Comparison of ENCODE assay signal across 8 cellular contexts in the genomic region with DNA sequence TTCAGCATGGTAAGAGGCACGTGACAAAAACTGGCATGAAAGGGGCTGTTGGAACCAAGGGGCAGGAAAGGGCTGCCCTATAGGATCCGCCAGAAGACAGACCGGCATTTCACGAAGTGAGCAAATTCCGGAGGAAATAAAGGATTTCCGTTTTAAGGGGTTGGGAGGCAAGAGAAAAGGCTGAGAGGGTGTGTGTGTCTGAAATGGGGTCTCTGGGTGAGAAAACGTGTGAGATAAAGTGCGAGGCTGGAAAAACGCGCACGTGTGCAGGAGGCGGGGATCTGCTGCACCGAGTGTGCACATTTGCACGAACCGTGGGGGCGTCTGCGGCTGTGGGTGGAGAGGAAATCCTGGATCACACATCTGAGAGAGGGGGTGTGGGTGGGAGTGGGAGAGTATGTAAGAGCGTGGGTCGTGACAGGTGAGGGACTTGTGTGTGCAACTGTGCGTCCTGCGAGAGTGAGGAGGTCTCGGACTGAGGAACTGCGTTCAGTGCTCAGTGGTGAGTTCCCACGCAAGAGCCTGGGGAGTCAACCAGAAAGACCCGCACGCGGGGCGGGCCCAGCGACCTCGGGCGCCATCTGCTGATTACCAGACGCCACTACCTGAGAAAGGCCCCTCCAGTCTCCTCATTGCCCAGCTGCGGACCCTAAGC. TPM values are rescaled to one million over a fixed set of nuclear protein-coding genes. Genes with fewer than 3 reads are reported as not detected.
A peak's percentile ranks its signal among the peaks of the same experiment; 100 is the strongest.
DNase-seq lines count a peak whose midpoint lies in the region; ATAC-seq lines count a peak whose summit lies in the region.

No MANE protein-coding gene starts in this region.

- in situ Hi-C loops in G401 (cut with HindIII; ENCODE audit: low sequenced_read_pairs) = no loop called here

- DNase-seq in G401 (ENCODE audit: low spot score) = peak; percentile 71
- peak; percentile 9 for DNase-seq in NCI-H82 treated with DMSO at 0.1 percent for 48 hours (lab: John Stamatoyannopoulos, UW; ENCODE audit: unreplicated experiment)
- DNase-seq in activated CD8-positive, alpha-beta memory T cell treated with anti-CD3 and anti-CD28 coated beads for 24 hours = peak; percentile 91
- DNase-seq in effector CD8-positive, alpha-beta T cell (lab: John Stamatoyannopoulos, UW) = peak; percentile 71
- peak; percentile 77 for DNase-seq in memory B cell (ENCODE audit: low spot score in 2 of 2)
- DNase-seq in stimulated activated CD4-positive, alpha-beta T cell treated with anti-CD3 and anti-CD28 coated beads, TNF-alpha, amount 100 ng/mL, for 4 hours (ENCODE audit: low read depth in 3 of 3) = peak; percentile 61 to 64 (median 62)

- ATAC-seq in HG03521 (IDR thresholded peaks at IDR 0.05; ENCODE audit: unreplicated experiment) = peak; percentile 62
- peak; percentile 89 for ATAC-seq in memory B cell (ENCODE audit: low read depth)
- no peak for ATAC-seq in GM21515 (IDR thresholded peaks at IDR 0.05; ENCODE audit: unreplicated experiment)

- no peaks in the 10 kb centered on the region for H3K27me3 Mint-ChIP-seq in memory B cell

- H3K9me3 Mint-ChIP-seq in memory B cell = peaks cover 2% of the 10 kb centered on the region

- H3K27ac Mint-ChIP-seq in memory B cell = no peak overlapping the region

- H3K4me3 Mint-ChIP-seq in memory B cell = peak overlapping the region; percentile 79

- peaks cover 18% of the 10 kb centered on the region for H3K4me1 Mint-ChIP-seq in memory B cell

- peaks cover 1% of the 10 kb centered on the region for H3K36me3 Mint-ChIP-seq in memory B cell

RNA-seq across cellular contexts. Expression of a gene that starts 37.0 kb away (rescaled TPM):
- total RNA-seq in G401 (2014; rRNA removed; shearing (Covaris generic)) = not detected in 2 replicates

RNA-seq across cellular contexts. Expression of a gene that starts 56.6 kb away (rescaled TPM):
- not detected in 2 replicates for total RNA-seq in G401 (2014; rRNA removed; shearing (Covaris generic))

Comparison
In these comparisons a context has a peak if more than half of its experiments do, and no peak if none do; other contexts are left out.
1. DNase-seq: peak in every context shown above with its lines; median percentile 91 in activated CD8-positive, alpha-beta memory T cell treated with anti-CD3 and anti-CD28 coated beads for 24 hours; 77 in memory B cell; 71 in G401; 71 in effector CD8-positive, alpha-beta T cell; 62 in stimulated activated CD4-positive, alpha-beta T cell treated with anti-CD3 and anti-CD28 coated beads, TNF-alpha, amount 100 ng/mL, for 4 hours; 9 in NCI-H82 treated with DMSO at 0.1 percent for 48 hours.